Comparison of ENCODE assay signal across 10 cellular contexts in genomic region chr17:83053779-83054451, GRCh38. TPM values are rescaled to one million over a fixed set of nuclear protein-coding genes. Genes with fewer than 3 reads are reported as not detected.
DNase-seq lines count a peak whose midpoint lies in the region; ATAC-seq and TF ChIP-seq lines count a peak whose summit lies in the region.
"Had no signal": no experiment of that assay in that cellular context is flagged by ENCODE, and none has a peak within 500 bp of the region (broad histone marks: within the 10 kb centered on the region; RNA-seq: fewer than 3 reads in every experiment).

No MANE protein-coding gene starts in this region.

- H3K9me3 Mint-ChIP-seq in activated B cell treated with CpG ODN at 0.5 μM for 24 hours: no peaks in the 10 kb centered on the region

- CTCF ChIA-PET in activated B cell treated with CpG ODN at 0.5 μM for 24 hours (lab: Charles Lee): no interaction called here

- no peaks in the 10 kb centered on the region for H3K27me3 ChIP-seq in H7 (ENCODE audit: control insufficient read depth, insufficient read depth, low read length)
- H3K27me3 ChIP-seq in spleen (replicated peaks in 1 of 7): no peaks in the 10 kb centered on the region
- H3K27me3 ChIP-seq: SJSA1 had no signal

- peak overlapping the region; percentile 58 to 97 (median 88) for H3K27ac ChIP-seq in spleen
- H3K27ac ChIP-seq: SJSA1 had no signal

- DNase-seq in H7 (peak; percentile 26), activated B cell treated with CpG ODN at 0.5 μM for 24 hours (peak; percentile 21), left cardiac atrium (peak; percentile 63), spleen (peak; percentile 90), kidney glomerular epithelial cell (lab: John Stamatoyannopoulos, UW) (no peak), NCI-H2081 (lab: John Stamatoyannopoulos, UW) (no peak), DMS53 (lab: John Stamatoyannopoulos, UW) (no peak), NCI-H187 treated with DMSO at 0.1 percent for 48 hours (lab: John Stamatoyannopoulos, UW) (no peak)
- DNase-seq: cortex of kidney had no signal

- no peak for TF ChIP-seq POLR2A in spleen (IDR thresholded peaks at IDR 0.05)

- no peaks in the 10 kb centered on the region for H3K27me3 Mint-ChIP-seq in activated B cell treated with CpG ODN at 0.5 μM for 24 hours

- POLR2A ChIA-PET in activated B cell treated with CpG ODN at 0.5 μM for 24 hours (lab: Charles Lee): interaction anchor here (1.3 to 1.4 kb wide), 2 partner anchors 23 to 25 kb away, joined by 3 read pairs; partner anchors contain the start of gene METRNL

- H3K4me3 ChIP-seq in H7 (ENCODE audit: insufficient read depth, low read depth, low read length) (no peak overlapping the region), spleen (peak overlapping the region in 1 of 8 donors; percentile 56)
- H3K4me3 ChIP-seq: SJSA1 had no signal

- TF ChIP-seq CTCF in activated B cell treated with CpG ODN at 0.5 μM for 24 hours (IDR thresholded peaks at IDR 0.05): no peak
- TF ChIP-seq CTCF in spleen (IDR thresholded peaks at IDR 0.05 in 8 of 11, conservative IDR thresholded peaks at IDR 0.05 in 3 of 11): peak in 1 of 11 experiments; percentile 22

- WGBS in spleen, 5 donors: 28 to 49% (median 37%) methylated on average over 13 of the region's 13 CpGs

- H3K36me3 ChIP-seq in H7 (replicated peaks; ENCODE audit: control insufficient read depth, insufficient read depth, low read length) (no peaks in the 10 kb centered on the region), spleen (no peaks in the 10 kb centered on the region)
- H3K36me3 ChIP-seq: SJSA1 had no signal

- H3K4me3 Mint-ChIP-seq in activated B cell treated with CpG ODN at 0.5 μM for 24 hours: no peak overlapping the region

- ATAC-seq in activated B cell treated with CpG ODN at 0.5 μM for 24 hours (ENCODE audit: low read depth): no peak
- no peak for ATAC-seq in left cardiac atrium

- H3K36me3 Mint-ChIP-seq in activated B cell treated with CpG ODN at 0.5 μM for 24 hours (ENCODE audit: low read depth): no peaks in the 10 kb centered on the region

- no peaks in the 10 kb centered on the region for H3K9me3 ChIP-seq in spleen
- H3K9me3 ChIP-seq: SJSA1 had no signal

- intact Hi-C loops in activated B cell treated with CpG ODN at 0.5 μM for 24 hours (cut with micrococcal nuclease): loop anchor here (5.0 to 10.0 kb wide), 3 partner anchors 77 to 269 kb away; no protein-coding TSS in a partner anchor
- intact Hi-C loops in left cardiac atrium (cut with DNase I): no loop called here
- intact Hi-C loops in spleen (cut with DNase I; ENCODE audit: low total_unique reads): no loop called here

- peak overlapping the region; percentile 76 for H3K27ac Mint-ChIP-seq in activated B cell treated with CpG ODN at 0.5 μM for 24 hours

- peaks cover 13 to 51% (median 40%) of the 10 kb centered on the region in 6 donors for H3K4me1 ChIP-seq in spleen

- peaks cover 19% of the 10 kb centered on the region for H3K4me1 Mint-ChIP-seq in activated B cell treated with CpG ODN at 0.5 μM for 24 hours

RNA-seq across cellular contexts. Expression of gene METRNL, which starts 25.5 kb away (rescaled TPM):
- total RNA-seq in H7 (2014; rRNA removed; shearing (Covaris generic)): 26.6 and 32.0 TPM in 2 replicates
- total RNA-seq in activated B cell treated with CpG ODN at 0.5 μM for 24 hours (10.7 and 11.7 TPM in 2 replicates), left cardiac atrium (10 to 100 TPM; 50.4 to 84.4 TPM), spleen (10 to 100 TPM; 14.7 to 51.2 (median 38.5) TPM)
- polyA plus RNA-seq in spleen: 10 to 100 TPM; 15.3 to 26.5 (median 21.8) TPM

Comparison
In these comparisons a context has a peak if more than half of its experiments do, and no peak if none do; other contexts are left out.
1. DNase-seq: peak in H7 (single experiment), activated B cell treated with CpG ODN at 0.5 μM for 24 hours (single experiment), left cardiac atrium (single experiment) and spleen (single experiment); none in kidney glomerular epithelial cell (single experiment), NCI-H2081 (0 of 2), DMS53 (single experiment) and NCI-H187 treated with DMSO at 0.1 percent for 48 hours (single experiment).